8 cellular contexts compared by ENCODE assay signal in genomic region chr11:62652156-62653006, GRCh38. TPM values are rescaled to one million over a fixed set of nuclear protein-coding genes. Genes with fewer than 3 reads are reported as not detected.
DNase-seq lines count a peak whose midpoint lies in the region; ATAC-seq and TF ChIP-seq lines count a peak whose summit lies in the region.

No MANE protein-coding gene starts in this region.

- no TSS peak for BruUV-seq in Panc1 (replicated peaks; lab: Mats Ljungman, UMichigan)

- peaks cover 19% of the 10 kb centered on the region for H3K4me1 Mint-ChIP-seq in activated CD4-positive, alpha-beta T cell treated with anti-CD3 and anti-CD28 coated beads, Interleukin-2, amount 10 ng/mL, durations not matched to agents 24 days and 14 days

- H3K27me3 ChIP-seq in Panc1 (ENCODE audit: control insufficient read depth, insufficient read depth, low read length), result no peaks in the 10 kb centered on the region

- no peaks in the 10 kb centered on the region for H3K9me3 Mint-ChIP-seq in activated CD4-positive, alpha-beta T cell treated with anti-CD3 and anti-CD28 coated beads, Interleukin-2, amount 10 ng/mL, durations not matched to agents 24 days and 14 days

- peaks cover 8% of the 10 kb centered on the region for H3K4me1 ChIP-seq in Panc1 (ENCODE audit: control insufficient read depth, insufficient read depth, low read length)

- DNase-seq in activated CD4-positive, alpha-beta T cell treated with anti-CD3 and anti-CD28 coated beads, Interleukin-2, amount 10 ng/mL, durations not matched to agents 24 days and 14 days, result no peak
- DNase-seq in activated CD4-positive, alpha-beta T cell treated with anti-CD3 and anti-CD28 coated beads, Interleukin-2, amount 50 U/mL, for 1 hour, result no peak
- DNase-seq in Panc1 (ENCODE audit: low read depth, low spot score) (no peak), erythroblast (lab: John Stamatoyannopoulos, UW) (peak; percentile 66 to 72), retinal pigment epithelial cell (ENCODE audit: low read depth) (no peak), DMS53 (lab: John Stamatoyannopoulos, UW) (no peak), D341Med (ENCODE audit: low spot score) (no peak)

- peaks cover 16% of the 10 kb centered on the region for H3K36me3 Mint-ChIP-seq in activated CD4-positive, alpha-beta T cell treated with anti-CD3 and anti-CD28 coated beads, Interleukin-2, amount 10 ng/mL, durations not matched to agents 24 days and 14 days (ENCODE audit: low read depth)

- TF ChIP-seq POLR2A in erythroblast (IDR thresholded peaks at IDR 0.05; ENCODE audit: low read length), result no peak

- H3K27ac Mint-ChIP-seq in activated CD4-positive, alpha-beta T cell treated with anti-CD3 and anti-CD28 coated beads, Interleukin-2, amount 10 ng/mL, durations not matched to agents 24 days and 14 days, result peak overlapping the region; percentile 94

- POLR2A ChIA-PET in Panc1 (lab: Charles Lee), result interaction anchor here (0.6 to 1.1 kb wide), 4 partner anchors 12 to 17 kb away, joined by 4 to 9 read pairs (median 4); partner anchors contain the start of genes C11orf98 and CSKMT

- peak overlapping the region; percentile 97 for H3K27ac ChIP-seq in Panc1 (ENCODE audit: low read length)

- ATAC-seq in Panc1 (no peak), esophagus mucosa (no peak)

- H3K4me3 Mint-ChIP-seq in activated CD4-positive, alpha-beta T cell treated with anti-CD3 and anti-CD28 coated beads, Interleukin-2, amount 10 ng/mL, durations not matched to agents 24 days and 14 days, result peak overlapping the region; percentile 98

- in situ Hi-C loops in Panc1 (cut with HindIII; ENCODE audit: low pct_unique_long_range_greater_than_20kb, low sequenced_read_pairs), result no loop called here

- TF ChIP-seq CTCF in Panc1 (IDR thresholded peaks at IDR 0.05), result no peak
- TF ChIP-seq CTCF in retinal pigment epithelial cell (conservative IDR thresholded peaks at IDR 0.05; ENCODE audit: low read depth, low read length), result no peak

- no peaks in the 10 kb centered on the region for H3K9me3 ChIP-seq in Panc1 (ENCODE audit: control insufficient read depth, insufficient read depth, low read depth, low read length)

- H3K27me3 Mint-ChIP-seq in activated CD4-positive, alpha-beta T cell treated with anti-CD3 and anti-CD28 coated beads, Interleukin-2, amount 10 ng/mL, durations not matched to agents 24 days and 14 days, result no peaks in the 10 kb centered on the region

- 0 out of 2 replicates have a peak, but pooled peaks cover 5% of the 10 kb centered on the region for H3K36me3 ChIP-seq in Panc1 (ENCODE audit: control insufficient read depth, insufficient read depth, low read length)

- CTCF ChIA-PET in Panc1 (lab: Charles Lee), result interaction anchor here (0.6 kb wide), 1 partner anchor 13 kb away, joined by 3 read pairs; no protein-coding TSS in a partner anchor

- peak overlapping the region; percentile 86 to 93 for H3K4me3 ChIP-seq in Panc1 (ENCODE audit: low read depth in 2 of 2, low read length in 2 of 2)
- peak overlapping the region; percentile 78 for H3K4me3 ChIP-seq in retinal pigment epithelial cell (ENCODE audit: low read length)

- intact Hi-C loops in activated CD4-positive, alpha-beta T cell treated with anti-CD3 and anti-CD28 coated beads, Interleukin-2, amount 10 ng/mL, durations not matched to agents 24 days and 14 days (cut with micrococcal nuclease), result loop anchor here (1.0 to 2.0 kb wide), 9 partner anchors 11 to 61 kb away; partner anchors contain the start of genes C11orf98, CSKMT, ROM1 and TUT1
- intact Hi-C loops in Panc1 (cut with micrococcal nuclease; ENCODE audit: unreplicated experiment), result no loop called here

RNA-seq across cellular contexts. Expression of gene INTS5, which starts 0.7 kb away (rescaled TPM):
- total RNA-seq in activated CD4-positive, alpha-beta T cell treated with anti-CD3 and anti-CD28 coated beads, Interleukin-2, amount 10 ng/mL, durations not matched to agents 24 days and 14 days, result 36.5 and 36.6 TPM in 2 replicates
- total RNA-seq in Panc1 (2021; ENCODE audit: unreplicated experiment) (22.0 TPM), esophagus mucosa (14.1 TPM)
- 16.1 TPM for polyA plus RNA-seq in Panc1 (2012; ENCODE audit: insufficient read length)

RNA-seq across cellular contexts. Expression of gene GANAB, which starts 6.0 kb away (rescaled TPM):
- 251 and 257 TPM in 2 replicates for total RNA-seq in activated CD4-positive, alpha-beta T cell treated with anti-CD3 and anti-CD28 coated beads, Interleukin-2, amount 10 ng/mL, durations not matched to agents 24 days and 14 days
- total RNA-seq in Panc1 (2021; ENCODE audit: unreplicated experiment), result 415 TPM
- polyA plus RNA-seq in Panc1 (2012; ENCODE audit: insufficient read length), result 318 TPM
- total RNA-seq in esophagus mucosa, result 175 TPM

RNA-seq across cellular contexts. Expression of gene C11orf98, which starts 12.6 kb away (rescaled TPM):
- total RNA-seq in activated CD4-positive, alpha-beta T cell treated with anti-CD3 and anti-CD28 coated beads, Interleukin-2, amount 10 ng/mL, durations not matched to agents 24 days and 14 days, result 143 and 147 TPM in 2 replicates
- total RNA-seq in Panc1 (2021; ENCODE audit: unreplicated experiment) (96.7 TPM), esophagus mucosa (48.7 TPM)
- 83.4 TPM for polyA plus RNA-seq in Panc1 (2012; ENCODE audit: insufficient read length)

RNA-seq across cellular contexts. Expression of gene CSKMT, which starts 12.7 kb away (rescaled TPM):
- 59.5 and 60.9 TPM in 2 replicates for total RNA-seq in activated CD4-positive, alpha-beta T cell treated with anti-CD3 and anti-CD28 coated beads, Interleukin-2, amount 10 ng/mL, durations not matched to agents 24 days and 14 days
- total RNA-seq in Panc1 (2021; ENCODE audit: unreplicated experiment) (36.9 TPM), esophagus mucosa (20.2 TPM)
- 23.7 TPM for polyA plus RNA-seq in Panc1 (2012; ENCODE audit: insufficient read length)

RNA-seq across cellular contexts. Expression of gene UQCC3, which starts 19.1 kb away (rescaled TPM):
- total RNA-seq in activated CD4-positive, alpha-beta T cell treated with anti-CD3 and anti-CD28 coated beads, Interleukin-2, amount 10 ng/mL, durations not matched to agents 24 days and 14 days, result 8.6 and 9.4 TPM in 2 replicates
- total RNA-seq in Panc1 (2021; ENCODE audit: unreplicated experiment) (7.4 TPM), esophagus mucosa (8.8 TPM)
- polyA plus RNA-seq in Panc1 (2012; ENCODE audit: insufficient read length), result 15.0 TPM

Comparison
In these comparisons a context has a peak if more than half of its experiments do, and no peak if none do; other contexts are left out.
1. DNase-seq: peak in erythroblast (2 of 2); none in activated CD4-positive, alpha-beta T cell treated with anti-CD3 and anti-CD28 coated beads, Interleukin-2, amount 10 ng/mL, durations not matched to agents 24 days and 14 days (single experiment), activated CD4-positive, alpha-beta T cell treated with anti-CD3 and anti-CD28 coated beads, Interleukin-2, amount 50 U/mL, for 1 hour (single experiment), Panc1 (single experiment), retinal pigment epithelial cell (single experiment), DMS53 (single experiment) and D341Med (single experiment).